9 cellular contexts compared by ENCODE assay signal in the genomic region with DNA sequence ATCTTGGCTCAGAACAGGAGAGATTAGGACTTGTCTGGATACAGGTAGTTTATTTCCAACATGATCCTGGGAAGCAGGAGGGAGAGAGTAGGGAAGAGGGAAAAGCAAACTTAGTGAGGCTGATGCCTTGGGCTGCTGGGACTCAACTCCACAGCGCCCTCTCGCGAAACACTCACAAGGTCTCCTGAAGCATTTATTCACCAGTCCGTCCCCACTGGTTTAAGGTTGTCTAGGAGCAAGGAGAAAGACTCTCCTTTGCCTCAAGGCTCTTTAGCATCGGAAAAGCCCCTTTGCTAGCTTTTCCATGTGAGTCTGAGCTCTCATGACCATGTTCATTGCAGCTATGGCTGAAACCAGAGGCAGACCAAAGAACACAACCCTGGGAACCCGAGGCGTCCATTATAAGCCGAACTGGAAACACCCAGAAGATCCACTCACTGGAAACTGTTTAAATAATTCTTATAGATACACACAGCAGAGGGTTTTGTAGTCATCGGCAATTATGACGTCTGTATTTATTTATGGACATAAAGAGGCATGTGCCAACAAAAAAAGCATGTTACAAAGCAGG.
A peak's percentile ranks its signal among the peaks of the same experiment; 100 is the strongest.
DNase-seq lines count a peak whose midpoint lies in the region; ATAC-seq lines count a peak whose summit lies in the region.
"Had no signal": no experiment of that assay in that cellular context is flagged by ENCODE, and none has a peak within 500 bp of the region (broad histone marks: within the 10 kb centered on the region; RNA-seq: fewer than 3 reads in every experiment).

No MANE protein-coding gene starts in this region.

- no peaks in the 10 kb centered on the region for H3K4me1 ChIP-seq in trophoblast cell (ENCODE audit: control insufficient read depth in 1 of 2, insufficient read depth in 2 of 2, low read length in 2 of 2)
- H3K4me1 ChIP-seq: BLaER1 had no signal

- no peak overlapping the region for H3K4ac ChIP-seq in trophoblast cell (ENCODE audit: low read depth, low read length)

- no peak overlapping the region for H3K14ac ChIP-seq in trophoblast cell (ENCODE audit: low read length)

- no peak overlapping the region for H2AK5ac ChIP-seq in trophoblast cell (ENCODE audit: low read length)

- H4K8ac ChIP-seq in trophoblast cell (ENCODE audit: low read depth, low read length): no peak overlapping the region

- peak; percentile 65 for DNase-seq in DMS53 (lab: John Stamatoyannopoulos, UW)
- no peak for DNase-seq in DMS53 treated with DMSO at 0.1 percent for 48 hours (lab: John Stamatoyannopoulos, UW; ENCODE audit: unreplicated experiment)
- peak; percentile 56 for DNase-seq in NCI-H2227 (lab: John Stamatoyannopoulos, UW; ENCODE audit: unreplicated experiment)
- DNase-seq in activated naive CD4-positive, alpha-beta T cell treated with anti-CD3 and anti-CD28 coated beads, Interleukin-2, amount 50 U/mL, for 16 hours: peak; percentile 22
- DNase-seq in head of caudate nucleus: peak; percentile 49 to 90 (median 72)
- peak; percentile 45 to 78 for DNase-seq in trophoblast cell

- H3K79me1 ChIP-seq in trophoblast cell (ENCODE audit: low read length): no peaks in the 10 kb centered on the region

- H2BK5ac ChIP-seq in trophoblast cell (ENCODE audit: low read depth, low read length, poor library complexity): no peak overlapping the region

- no peak overlapping the region for H2BK12ac ChIP-seq in trophoblast cell (ENCODE audit: low read length)

- H3K23ac ChIP-seq in trophoblast cell (ENCODE audit: low read length): no peak overlapping the region

- H3K36me3 ChIP-seq in trophoblast cell (ENCODE audit: control insufficient read depth in 1 of 2, insufficient read depth in 2 of 2, low read length in 2 of 2): no peaks in the 10 kb centered on the region
- H3K36me3 ChIP-seq: BLaER1 had no signal

- H3K9me3 ChIP-seq in trophoblast cell (ENCODE audit: insufficient read depth, low read depth, low read length): no peaks in the 10 kb centered on the region
- H3K9me3 ChIP-seq: BLaER1 had no signal

- no peaks in the 10 kb centered on the region for H3K79me2 ChIP-seq in trophoblast cell (ENCODE audit: control insufficient read depth, insufficient read depth, low read length, poor library complexity)

- H2BK120ac ChIP-seq in trophoblast cell (ENCODE audit: insufficient read depth, low read length, poor library complexity): no peak overlapping the region

- no peak overlapping the region for H3K27ac ChIP-seq in trophoblast cell (ENCODE audit: low read depth, low read length)
- H3K27ac ChIP-seq: BLaER1 had no signal

- no peak overlapping the region for H4K91ac ChIP-seq in trophoblast cell (ENCODE audit: low read depth, low read length)

- no peak overlapping the region for H3K9ac ChIP-seq in trophoblast cell (ENCODE audit: low read length)
- H3K9ac ChIP-seq: BLaER1 had no signal

- H3K18ac ChIP-seq in trophoblast cell (ENCODE audit: low read length): no peak overlapping the region

- no peak overlapping the region for H4K12ac ChIP-seq in trophoblast cell (ENCODE audit: low read depth, low read length)

- WGBS in trophoblast cell (ENCODE audit: extremely low coverage, insufficient coverage, insufficient read length): no CpG with 5 or more reads among the region's 10 CpGs

- H3K4me2 ChIP-seq in trophoblast cell (ENCODE audit: low read length): no peak overlapping the region
- H3K4me2 ChIP-seq: BLaER1 had no signal

- no peaks in the 10 kb centered on the region for H3K27me3 ChIP-seq in trophoblast cell (ENCODE audit: insufficient read depth, low read length)
- H3K27me3 ChIP-seq: BLaER1 had no signal

- H3K4me3 ChIP-seq in trophoblast cell (ENCODE audit: low read depth, low read length): no peak overlapping the region
- H3K4me3 ChIP-seq: BLaER1 had no signal

- no peak overlapping the region for H2AFZ ChIP-seq in trophoblast cell (ENCODE audit: insufficient read depth, low read length, poor library complexity)

- intact Hi-C loops in head of caudate nucleus (cut with DNase I): no loop called here

- no peak for ATAC-seq in GM18511 (IDR thresholded peaks at IDR 0.05; ENCODE audit: unreplicated experiment)
- ATAC-seq in HG03135 (IDR thresholded peaks at IDR 0.05; ENCODE audit: unreplicated experiment): no peak
